In genomic region chr9:21579743-21580142, GRCh38 we compare ENCODE assay signal across 1 cellular context.
TF ChIP-seq lines count a peak whose summit lies in the region.

No MANE protein-coding gene starts in this region.

TF ChIP-seq in endothelial cell of umbilical vein, 7 proteins besides CTCF, POLR2A, EP300 and RAD21:
- TF ChIP-seq, protein P1, sequence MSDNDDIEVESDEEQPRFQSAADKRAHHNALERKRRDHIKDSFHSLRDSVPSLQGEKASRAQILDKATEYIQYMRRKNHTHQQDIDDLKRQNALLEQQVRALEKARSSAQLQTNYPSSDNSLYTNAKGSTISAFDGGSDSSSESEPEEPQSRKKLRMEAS (IDR thresholded peaks at IDR 0.05; ENCODE audit: insufficient read depth, insufficient read length): no peak
- TF ChIP-seq GATA2 (IDR thresholded peaks at IDR 0.05; ENCODE audit: insufficient read depth, insufficient read length, low read depth, low read length) (no peak), JUN (IDR thresholded peaks at IDR 0.05; ENCODE audit: borderline replicate concordance, insufficient read depth, insufficient read length, low read depth) (no peak)
